Comparison of ENCODE assay signal across 14 cellular contexts in genomic region chr1:13945856-13946255, GRCh38.
"Had no signal": no experiment of that assay in that cellular context is flagged by ENCODE, and none has a peak within 500 bp of the region (broad histone marks: within the 10 kb centered on the region; RNA-seq: fewer than 3 reads in every experiment).

No MANE protein-coding gene starts in this region.

- H3K27me3 ChIP-seq: esophagus muscularis mucosa, hepatocyte had no signal

- H3K36me3 ChIP-seq: esophagus muscularis mucosa had no signal

- H3K27ac ChIP-seq: esophagus muscularis mucosa, hepatocyte had no signal

- H2AFZ ChIP-seq: hepatocyte had no signal

- DNase-seq: activated CD4-positive, alpha-beta T cell treated with anti-CD3 and anti-CD28 coated beads, Interleukin-2, amount 10 ng/mL, durations not matched to agents 7 days and 5 days; activated CD8-positive, alpha-beta T cell treated with anti-CD3 and anti-CD28 coated beads, Interleukin-2, amount 10 ng/mL, durations not matched to agents 7 days and 5 days; activated naive CD4-positive, alpha-beta T cell treated with anti-CD3 and anti-CD28 coated beads for 36 hours; activated T-cell treated with anti-CD3 and anti-CD28 coated beads, Interleukin-2, amount 50 U/mL, for 4 hours; aorta; effector memory CD4-positive, alpha-beta T cell; kidney; stimulated activated CD4-positive, alpha-beta T cell treated with anti-CD3 and anti-CD28 coated beads, Interleukin-2, amount 100 ng/mL, for 48 hours; T-helper 1 cell; T-helper 9 cell; trophoblast cell had no signal

- H3K79me2 ChIP-seq: hepatocyte had no signal

- H3K4me3 ChIP-seq: esophagus muscularis mucosa, hepatocyte, skin epidermis had no signal
